8 cellular contexts compared by ENCODE assay signal in genomic region chr20:56469077-56469449, GRCh38. TPM values are rescaled to one million over a fixed set of nuclear protein-coding genes. Genes with fewer than 3 reads are reported as not detected.
DNase-seq lines count a peak whose midpoint lies in the region; ATAC-seq and TF ChIP-seq lines count a peak whose summit lies in the region.

No MANE protein-coding gene starts in this region.

- H3K27ac ChIP-seq in dorsolateral prefrontal cortex: peak overlapping the region in 27 of 59 donors; percentile 18 to 91 (median 82)

- peak overlapping the region; percentile 99 for H3K4me3 Mint-ChIP-seq in natural killer cell

- H3K4me1 ChIP-seq in BE2C (no peaks in the 10 kb centered on the region), Loucy (ENCODE audit: insufficient read depth, low read length, poor library complexity, severe bottlenecking) (peaks cover 22% of the 10 kb centered on the region)

- ATAC-seq in natural killer cell (peak in 1 of 3 donors; percentile 42), sciatic nerve (no peak)

- peaks cover 31 to 40% of the 10 kb centered on the region in 2 donors for H3K4me1 Mint-ChIP-seq in natural killer cell

- intact Hi-C loops in dorsolateral prefrontal cortex (cut with DNase I): loop anchor here (2.0 to 5.0 kb wide), 2 partner anchors 76 to 77 kb away; partner anchors contain the start of genes AURKA (in 2 of the 2) and CSTF1 (in 2 of the 2)
- intact Hi-C loops in natural killer cell (cut with micrococcal nuclease): no loop called here
- intact Hi-C loops in sciatic nerve (cut with DNase I): loop anchor here (5.0 kb wide), 1 partner anchor 107 kb away; no protein-coding TSS in a partner anchor

- no peaks in the 10 kb centered on the region for H3K9me3 Mint-ChIP-seq in natural killer cell

- peak overlapping the region; percentile 86 for H2AFZ ChIP-seq in Loucy (ENCODE audit: low read length)

- H3K9me2 ChIP-seq in Loucy (replicated peaks; ENCODE audit: low read depth, low read length): no peaks in the 10 kb centered on the region

- TF ChIP-seq CTCF in BE2C (IDR thresholded peaks at IDR 0.05; ENCODE audit: low read depth, low read length): no peak
- no peak for TF ChIP-seq CTCF in Loucy (conservative IDR thresholded peaks at IDR 0.05; ENCODE audit: low read length)
- TF ChIP-seq CTCF in dorsolateral prefrontal cortex (IDR thresholded peaks at IDR 0.05 in 54 of 56, conservative IDR thresholded peaks at IDR 0.05 in 2 of 56; ENCODE audit: low read depth in 1 of 56, partially characterized antibody in 56 of 56): no peak
- TF ChIP-seq CTCF in natural killer cell (IDR thresholded peaks at IDR 0.05): no peak

- H4K20me1 ChIP-seq in Loucy (ENCODE audit: insufficient read depth, low read length, poor library complexity, severe bottlenecking): peaks cover 17% of the 10 kb centered on the region

- H3K36me3 ChIP-seq in BE2C (peaks cover 13% of the 10 kb centered on the region; the same call in 1 of the 2 replicates), Loucy (ENCODE audit: insufficient read depth, low read length) (peaks cover 9% of the 10 kb centered on the region; the same call in 1 of the 2 replicates)

- no peaks in the 10 kb centered on the region for H3F3A ChIP-seq in Loucy (ENCODE audit: low read depth)

- peak overlapping the region; percentile 98 to 100 for H3K27ac Mint-ChIP-seq in natural killer cell

- peaks cover 41% of the 10 kb centered on the region for H3K79me2 ChIP-seq in Loucy (ENCODE audit: insufficient read depth, low read length)

- DNase-seq in BE2C (no peak), dorsolateral prefrontal cortex (no peak), natural killer cell (no peak), sciatic nerve (ENCODE audit: low spot score) (no peak), NCI-H2107 treated with DMSO at 0.1 percent for 48 hours (lab: John Stamatoyannopoulos, UW; ENCODE audit: unreplicated experiment) (no peak), LoVo (ENCODE audit: low spot score) (no peak), iPS-NIHi11 (ENCODE audit: low spot score) (no peak)

- H3K4me3 ChIP-seq in BE2C (ENCODE audit: low read depth, low read length): peak overlapping the region; percentile 94
- peak overlapping the region; percentile 94 for H3K4me3 ChIP-seq in Loucy (ENCODE audit: low read length, poor library complexity, severe bottlenecking)
- peak overlapping the region; percentile 43 to 99 (median 87) for H3K4me3 ChIP-seq in dorsolateral prefrontal cortex

- H3K27me3 ChIP-seq in BE2C (no peaks in the 10 kb centered on the region), Loucy (ENCODE audit: insufficient read depth, low read length, poor library complexity, severe bottlenecking) (no peaks in the 10 kb centered on the region), dorsolateral prefrontal cortex (no peaks in the 10 kb centered on the region)

- H3K4me2 ChIP-seq in Loucy (ENCODE audit: low read depth, low read length, poor library complexity, severe bottlenecking): peak overlapping the region; percentile 96

- H3K36me3 Mint-ChIP-seq in natural killer cell: no peaks in the 10 kb centered on the region

- no peaks in the 10 kb centered on the region for H3K9me3 ChIP-seq in BE2C
- H3K9me3 ChIP-seq in Loucy (ENCODE audit: insufficient read depth, low read depth, low read length): no peaks in the 10 kb centered on the region

- H3K9ac ChIP-seq in Loucy (ENCODE audit: low read depth, low read length, poor library complexity, severe bottlenecking): peak overlapping the region; percentile 90

- no peaks in the 10 kb centered on the region for H3K27me3 Mint-ChIP-seq in natural killer cell (ENCODE audit: low read depth in 2 of 2)

RNA-seq across cellular contexts. Expression of gene RTF2, which starts 0.6 kb away (rescaled TPM):
- polyA plus RNA-seq in BE2C (2012; ENCODE audit: insufficient read depth, insufficient read length, low read depth): 237 TPM
- total RNA-seq in dorsolateral prefrontal cortex (100 to 1,000 TPM in 55 of 120 experiments, 10 to 100 TPM in 65; 74.7 to 133 (median 99.7) TPM), natural killer cell (10 to 100 TPM; 81.5 to 89.1 (median 83.4) TPM), sciatic nerve (88.7 TPM)

RNA-seq across cellular contexts. Expression of gene FAM209A, which starts 55.5 kb away (rescaled TPM):
- not detected for polyA plus RNA-seq in BE2C (2012; ENCODE audit: insufficient read depth, insufficient read length, low read depth)
- total RNA-seq in dorsolateral prefrontal cortex: 1 to 10 TPM in 8 of 120 experiments, under 1 TPM in 27, not detected in 85; 0.52 to 1.8 (median 0.75) TPM
- 1 to 10 TPM; 4.0 to 5.6 (median 5.4) TPM for total RNA-seq in natural killer cell
- total RNA-seq in sciatic nerve: not detected

RNA-seq across cellular contexts. Expression of gene CASS4, which starts 57.0 kb away (rescaled TPM):
- polyA plus RNA-seq in BE2C (2012; ENCODE audit: insufficient read depth, insufficient read length, low read depth): 0.25 TPM
- 1 to 10 TPM in 110 of 120 experiments, under 1 TPM in 10; 0.25 to 4.8 (median 1.9) TPM for total RNA-seq in dorsolateral prefrontal cortex
- 10 to 100 TPM in 2 of 3 donors, 1 to 10 TPM in 1; 9.3 to 13.8 (median 13.4) TPM for total RNA-seq in natural killer cell
- total RNA-seq in sciatic nerve: 2.4 TPM
